ENCODE assay signal across 1 cellular context in the genomic region with DNA sequence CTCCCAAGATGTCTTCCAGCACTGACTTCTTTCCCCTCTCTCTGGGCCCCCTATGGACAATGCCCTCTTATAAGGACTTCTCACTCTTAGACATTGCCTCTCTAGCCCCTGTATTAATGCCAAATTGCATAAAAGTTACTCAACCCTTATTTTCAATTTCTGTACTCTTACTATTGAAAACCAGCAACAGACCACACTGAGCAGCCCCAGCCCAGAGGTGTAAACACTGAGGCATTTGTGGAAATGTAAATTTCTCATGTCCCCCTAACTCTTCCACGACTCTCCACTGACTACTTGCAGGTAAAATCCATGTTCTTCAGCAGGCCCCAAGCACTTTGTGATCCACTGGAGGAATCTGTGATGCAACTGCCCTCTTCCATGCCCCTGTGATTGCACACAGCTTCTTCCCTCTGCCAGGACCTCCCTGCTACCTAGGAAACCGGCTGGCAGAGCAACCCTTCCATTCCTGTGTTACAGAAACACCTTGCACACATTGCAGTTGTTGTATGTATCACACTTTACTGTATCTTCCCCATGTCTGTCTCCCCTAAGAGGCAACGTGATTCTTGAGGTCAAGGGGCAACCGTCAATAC.
TF ChIP-seq lines count a peak whose summit lies in the region.

No MANE protein-coding gene starts in this region.

TF ChIP-seq in liver, 16 proteins besides CTCF, POLR2A, EP300 and RAD21 (continued from another document):
- TF ChIP-seq EGR1 (IDR thresholded peaks at IDR 0.05; ENCODE audit: low read depth in 2 of 2) = no peak
